ENCODE assay signal across 8 cellular contexts in the genomic region with DNA sequence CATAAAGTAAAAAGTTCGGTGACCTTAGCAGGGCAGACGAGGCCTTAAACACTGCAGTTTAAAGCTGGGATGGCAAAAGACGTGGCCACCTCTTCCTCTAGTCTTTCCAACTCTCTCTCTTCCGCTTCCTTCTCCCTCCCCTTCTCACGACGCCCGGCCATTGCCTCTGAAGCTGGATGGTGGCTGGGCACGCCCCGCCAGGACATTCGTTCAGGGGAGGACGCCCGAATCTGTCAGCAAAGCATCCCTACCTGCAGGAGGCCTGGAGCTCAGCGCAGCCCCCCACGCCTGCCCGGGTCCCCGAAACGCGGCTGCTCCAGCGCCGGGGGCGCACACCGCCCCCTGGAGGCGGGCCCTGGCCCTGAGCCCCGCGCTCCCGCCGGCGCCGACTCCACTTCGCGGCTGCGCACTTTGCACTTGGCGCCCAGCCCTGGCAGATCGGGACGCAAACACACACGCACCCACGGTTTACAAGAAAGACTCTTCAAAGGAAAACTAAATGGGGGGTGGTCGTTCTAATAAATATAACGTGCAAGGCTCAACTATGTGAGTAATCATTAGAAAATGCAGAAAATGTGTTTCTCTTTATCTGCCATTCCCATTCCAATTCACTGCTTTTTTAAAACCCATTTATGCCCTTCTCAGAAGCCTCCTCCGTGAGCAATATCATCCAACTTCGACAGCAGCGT. TPM values are rescaled to one million over a fixed set of nuclear protein-coding genes. Genes with fewer than 3 reads are reported as not detected.
DNase-seq lines count a peak whose midpoint lies in the region; ATAC-seq and TF ChIP-seq lines count a peak whose summit lies in the region.

No MANE protein-coding gene starts in this region.

- TF ChIP-seq POLR2A in IMR-90 (IDR thresholded peaks at IDR 0.05; ENCODE audit: low read depth, low read length): no peak

- WGBS in IMR-90 (ENCODE audit: extremely low coverage in 2 of 2, insufficient read length in 1 of 2), 2 experiments: 21% methylated on average over 10 of the region's 42 CpGs; no CpG with 5 or more reads in 1 of the 2 experiments

- H4K5ac ChIP-seq in IMR-90 (ENCODE audit: low read depth, low read length): peak overlapping the region; percentile 56

- peak overlapping the region; percentile 53; the same call in 1 of the 2 replicates for H3K23ac ChIP-seq in IMR-90 (ENCODE audit: low read depth, low read length)

- H3K4me1 ChIP-seq in CD8-positive, alpha-beta T cell (ENCODE audit: insufficient read depth, low read length): peaks cover 12% of the 10 kb centered on the region
- H3K4me1 ChIP-seq in IMR-90 (ENCODE audit: control insufficient read depth, insufficient read depth, low read length): no peaks in the 10 kb centered on the region

- peak overlapping the region; percentile 67 for H2AK9ac ChIP-seq in IMR-90 (replicated peaks; ENCODE audit: low read depth, low read length, poor library complexity)

- peak overlapping the region; percentile 15 for H2BK5ac ChIP-seq in IMR-90 (ENCODE audit: low read depth, low read length, poor library complexity, severe bottlenecking)

- peak overlapping the region; percentile 74 for H3K4ac ChIP-seq in IMR-90 (ENCODE audit: low read depth, low read length)

- POLR2A ChIA-PET in CD8-positive, alpha-beta T cell (lab: Charles Lee): interaction anchor here (0.6 to 1.1 kb wide), 2 partner anchors 9 to 28 kb away, joined by 3 to 6 read pairs; no protein-coding TSS in a partner anchor
- POLR2A ChIA-PET in IMR-90 (lab: Charles Lee; ENCODE audit: unreplicated experiment): no interaction called here

- peaks cover 10% of the 10 kb centered on the region for H3K4me1 Mint-ChIP-seq in CD8-positive, alpha-beta T cell (ENCODE audit: low read depth)

- peak overlapping the region; percentile 77; the same call in 1 of the 3 replicates for H2BK15ac ChIP-seq in IMR-90 (ENCODE audit: low read depth, low read length)

- TF ChIP-seq CTCF in CD8-positive, alpha-beta T cell (IDR thresholded peaks at IDR 0.05): peak; percentile 59
- peak; percentile 70 for TF ChIP-seq CTCF in IMR-90 (conservative IDR thresholded peaks at IDR 0.05; ENCODE audit: low read depth, low read length)

- peaks cover 36% of the 10 kb centered on the region for H3K27me3 Mint-ChIP-seq in CD8-positive, alpha-beta T cell (ENCODE audit: low read depth)

- dilution Hi-C loops in IMR-90 (cut with HindIII; ENCODE audit: low sequenced_read_pairs, unreplicated experiment): no loop called here

- H2BK120ac ChIP-seq in IMR-90 (ENCODE audit: low read depth, low read length): peak overlapping the region; percentile 57; the same call in 1 of the 2 replicates

- no peaks in the 10 kb centered on the region for H3K36me3 Mint-ChIP-seq in CD8-positive, alpha-beta T cell

- H3K4me3 ChIP-seq in CD8-positive, alpha-beta T cell (ENCODE audit: low read depth, low read length): peak overlapping the region; percentile 50
- H3K4me3 ChIP-seq in IMR-90 (ENCODE audit: insufficient read depth, low read depth, low read length): peak overlapping the region; percentile 86

- no peaks in the 10 kb centered on the region for H3K27me3 ChIP-seq in CD8-positive, alpha-beta T cell (ENCODE audit: insufficient read depth, low read length)
- H3K27me3 ChIP-seq in IMR-90 (ENCODE audit: control insufficient read depth, insufficient read depth, low read length): no peaks in the 10 kb centered on the region

- peaks cover 4% of the 10 kb centered on the region for H3K9me3 Mint-ChIP-seq in CD8-positive, alpha-beta T cell

- H3K79me1 ChIP-seq in IMR-90 (ENCODE audit: low read depth in 1 of 2, low read length in 2 of 2): no peaks in the 10 kb centered on the region

- ATAC-seq in CD8-positive, alpha-beta T cell: peak; percentile 87
- ATAC-seq in IMR-90 (ENCODE audit: low read depth) (peak; percentile 88), left colon (peak; percentile 69), HG03039 (IDR thresholded peaks at IDR 0.05; ENCODE audit: unreplicated experiment) (no peak)

- intact Hi-C loops in CD8-positive, alpha-beta T cell (cut with DNase I, micrococcal nuclease): loop anchor here (1.0 to 2.0 kb wide), 2 partner anchors 30 to 31 kb away; no protein-coding TSS in a partner anchor
- intact Hi-C loops in IMR-90 (cut with micrococcal nuclease) (no loop called here), left colon (cut with DNase I, micrococcal nuclease) (no loop called here)

- no TSS peak for BruUV-seq in IMR-90 (replicated peaks; lab: Mats Ljungman, UMichigan)

- peak; percentile 21 for TF ChIP-seq RAD21 in IMR-90 (IDR thresholded peaks at IDR 0.05; ENCODE audit: low read length)

- peak overlapping the region; percentile 94 for H2AFZ ChIP-seq in IMR-90 (replicated peaks; ENCODE audit: low read length, poor library complexity)

- H2AK5ac ChIP-seq in IMR-90 (ENCODE audit: low read depth, low read length): no peak overlapping the region

- peak overlapping the region; percentile 93 for H4K8ac ChIP-seq in IMR-90 (ENCODE audit: low read depth in 2 of 2, low read length in 2 of 2)

- peak overlapping the region; percentile 80 for H3K4me3 Mint-ChIP-seq in CD8-positive, alpha-beta T cell

- peak overlapping the region; percentile 54 for H4K91ac ChIP-seq in IMR-90 (ENCODE audit: insufficient read depth, low read depth, low read length)

- H3K4me2 ChIP-seq in IMR-90 (ENCODE audit: low read depth, low read length): peak overlapping the region; percentile 92

- H3K27ac ChIP-seq in CD8-positive, alpha-beta T cell (ENCODE audit: low read depth, low read length): no peak overlapping the region
- H3K27ac ChIP-seq in IMR-90 (ENCODE audit: insufficient read depth, low read length) (peak overlapping the region; percentile 38), cingulate gyrus (ENCODE audit: low read depth, low read length) (peak overlapping the region; percentile 70)

- H3K9me1 ChIP-seq in IMR-90 (ENCODE audit: insufficient read depth, low read length): no peaks in the 10 kb centered on the region

- in situ Hi-C loops in IMR-90 (cut with MboI; ENCODE audit: low sequenced_read_pairs): no loop called here

- peak; percentile 27 to 72 (median 71) for DNase-seq in CD8-positive, alpha-beta T cell
- DNase-seq in IMR-90 (peak; percentile 32), left colon (peak; percentile 39 to 74), NCI-H345 treated with DMSO at 0.1 percent for 48 hours (lab: John Stamatoyannopoulos, UW; ENCODE audit: unreplicated experiment) (no peak)
- DNase-seq in activated CD4-positive, alpha-beta T cell treated with anti-CD3 and anti-CD28 coated beads for 48 hours: peak; percentile 83
- peak; percentile 54 to 62 for DNase-seq in stimulated activated CD4-positive, alpha-beta T cell treated with anti-CD3 and anti-CD28 coated beads, Interleukin-2, amount 100 ng/mL, for 48 hours

- H3K27ac Mint-ChIP-seq in CD8-positive, alpha-beta T cell: no peak overlapping the region

- H3K9me3 ChIP-seq in CD8-positive, alpha-beta T cell (ENCODE audit: low read length): no peaks in the 10 kb centered on the region
- no peaks in the 10 kb centered on the region for H3K9me3 ChIP-seq in IMR-90 (ENCODE audit: control insufficient read depth, insufficient read depth, low read length)

- peak overlapping the region; percentile 10; the same call in 1 of the 2 replicates for H3K56ac ChIP-seq in IMR-90 (ENCODE audit: extremely low read depth, insufficient read depth, low read length)

- H4K20me1 ChIP-seq in IMR-90 (ENCODE audit: insufficient read depth, low read length): no peaks in the 10 kb centered on the region

- no peaks in the 10 kb centered on the region for H3K36me3 ChIP-seq in CD8-positive, alpha-beta T cell (ENCODE audit: insufficient read depth, low read length)
- H3K36me3 ChIP-seq in IMR-90 (ENCODE audit: control insufficient read depth, insufficient read depth, low read length): no peaks in the 10 kb centered on the region

- CTCF ChIA-PET in CD8-positive, alpha-beta T cell (lab: Charles Lee): interaction anchor here (1.0 to 2.2 kb wide), 2 partner anchors 29 to 31 kb away, joined by 4 to 15 read pairs; no protein-coding TSS in a partner anchor
- CTCF ChIA-PET in IMR-90 (lab: Yijun Ruan, JAX): no interaction called here

- H3K14ac ChIP-seq in IMR-90 (replicated peaks; ENCODE audit: low read depth, low read length): peak overlapping the region; percentile 53; the same call in 1 of the 2 replicates

- H2BK20ac ChIP-seq in IMR-90 (ENCODE audit: low read depth, low read length): no peak overlapping the region

- peak overlapping the region; percentile 18 for H3K18ac ChIP-seq in IMR-90 (ENCODE audit: low read depth, low read length)

- peak overlapping the region; percentile 67 for H3K9ac ChIP-seq in IMR-90 (ENCODE audit: low read depth, low read length)

TF ChIP-seq in IMR-90, 13 proteins besides CTCF, POLR2A, EP300 and RAD21:
- TF ChIP-seq, protein P1, sequence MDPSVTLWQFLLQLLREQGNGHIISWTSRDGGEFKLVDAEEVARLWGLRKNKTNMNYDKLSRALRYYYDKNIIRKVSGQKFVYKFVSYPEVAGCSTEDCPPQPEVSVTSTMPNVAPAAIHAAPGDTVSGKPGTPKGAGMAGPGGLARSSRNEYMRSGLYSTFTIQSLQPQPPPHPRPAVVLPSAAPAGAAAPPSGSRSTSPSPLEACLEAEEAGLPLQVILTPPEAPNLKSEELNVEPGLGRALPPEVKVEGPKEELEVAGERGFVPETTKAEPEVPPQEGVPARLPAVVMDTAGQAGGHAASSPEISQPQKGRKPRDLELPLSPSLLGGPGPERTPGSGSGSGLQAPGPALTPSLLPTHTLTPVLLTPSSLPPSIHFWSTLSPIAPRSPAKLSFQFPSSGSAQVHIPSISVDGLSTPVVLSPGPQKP (IDR thresholded peaks at IDR 0.05; ENCODE audit: borderline replicate concordance, low read depth, low read length): no peak
- TF ChIP-seq SMC3 (IDR thresholded peaks at IDR 0.05; ENCODE audit: low read depth, low read length) (peak; percentile 13; the same call in 1 of the 2 replicates), RFX5 (IDR thresholded peaks at IDR 0.05; ENCODE audit: low read depth, low read length) (no peak)

RNA-seq across cellular contexts. Expression of a gene that starts 54.7 kb away (rescaled TPM):
- total RNA-seq in CD8-positive, alpha-beta T cell: not detected
- 1.3 and 1.9 TPM in 2 replicates for total RNA-seq in IMR-90 (2012; rRNA removed)
- 4.0 and 4.7 TPM in 2 replicates for polyA plus RNA-seq in IMR-90 (2012; rRNA removed)
- polyA plus RNA-seq in IMR-90 (2012; cell fraction: cytosol; rRNA removed): 3.4 and 6.3 TPM in 2 replicates
- 6.5 and 7.2 TPM in 2 replicates for polyA plus RNA-seq in IMR-90 (2012; cell fraction: nucleus; rRNA removed; ENCODE audit: low replicate concordance)
- total RNA-seq in left colon: 1 to 10 TPM in 1 of 2 donors, under 1 TPM in 1; 0.82 to 1.5 TPM

Comparison
In these comparisons a context has a peak if more than half of its experiments do, and no peak if none do; other contexts are left out.
1. intact Hi-C loops: an anchor here in CD8-positive, alpha-beta T cell (1.0 to 2.0 kb wide); none called in IMR-90 and left colon.